ENCODE assay signal across 28 cellular contexts in genomic region chr1:53968125-53968513, GRCh38. TPM values are rescaled to one million over a fixed set of nuclear protein-coding genes. Genes with fewer than 3 reads are reported as not detected.
A peak's percentile ranks its signal among the peaks of the same experiment; 100 is the strongest.
DNase-seq lines count a peak whose midpoint lies in the region; ATAC-seq and TF ChIP-seq lines count a peak whose summit lies in the region.
"Had no signal": no experiment of that assay in that cellular context is flagged by ENCODE, and none has a peak within 500 bp of the region (broad histone marks: within the 10 kb centered on the region; RNA-seq: fewer than 3 reads in every experiment).

No MANE protein-coding gene starts in this region.

- DNase-seq in NCI-H2081 (lab: John Stamatoyannopoulos, UW) (peak; percentile 14 to 64), NCI-H2081 treated with DMSO at 0.1 percent for 48 hours (lab: John Stamatoyannopoulos, UW) (no peak), Panc1 (ENCODE audit: low read depth, low spot score) (no peak), choroid plexus epithelial cell (ENCODE audit: low read depth) (peak; percentile 58), mucosa of descending colon (no peak), substantia nigra (lab: John Stamatoyannopoulos, UW) (no peak)
- no peak for DNase-seq in activated CD8-positive, alpha-beta memory T cell treated with anti-CD3 and anti-CD28 coated beads, Interleukin-2, amount 50 U/mL, for 4 hours
- DNase-seq: activated CD4-positive, alpha-beta memory T cell treated with anti-CD3 and anti-CD28 coated beads, Interleukin-2, amount 10 ng/mL, durations not matched to agents 7 days and 5 days; activated effector memory CD4-positive, alpha-beta T cell treated with anti-CD3 and anti-CD28 coated beads, Interleukin-2, amount 50 U/mL, for 16 hours; adrenal gland; CD4-positive, alpha-beta T cell; dermis blood vessel endothelial cell; GDM1; KG1; naive thymus-derived CD4-positive, alpha-beta T cell; NCI-H1436 treated with DMSO at 0.1 percent for 48 hours; nucleus accumbens; SJCRH30; T-cell; upper lobe of left lung had no signal

- H3K36me3 ChIP-seq in Panc1 (ENCODE audit: control insufficient read depth, insufficient read depth, low read length) (peaks cover 17% of the 10 kb centered on the region), mucosa of descending colon (ENCODE audit: low read depth) (no peaks in the 10 kb centered on the region)

- no TSS peak for BruUV-seq in Panc1 (replicated peaks; lab: Mats Ljungman, UMichigan)

- POLR2A ChIA-PET in Panc1 (lab: Charles Lee): no interaction called here

- no peaks in the 10 kb centered on the region for H3K27me3 ChIP-seq in Panc1 (ENCODE audit: control insufficient read depth, insufficient read depth, low read length)
- H3K27me3 ChIP-seq: adrenal gland, SJCRH30, upper lobe of left lung had no signal

- TF ChIP-seq CTCF in Panc1 (IDR thresholded peaks at IDR 0.05) (no peak), choroid plexus epithelial cell (conservative IDR thresholded peaks at IDR 0.05; ENCODE audit: low read depth, low read length) (no peak), mucosa of descending colon (IDR thresholded peaks at IDR 0.05) (no peak)

- ATAC-seq in Panc1 (peak; percentile 82), mucosa of descending colon (peak; percentile 97), HG02970 (IDR thresholded peaks at IDR 0.05; ENCODE audit: low FRiP score, unreplicated experiment) (no peak)
- ATAC-seq: activated CD4-positive, CD25-positive, alpha-beta regulatory T cell treated with anti-CD3 and anti-CD28 coated beads, Interleukin-2, amount 50 U/mL, for 24 hours; HCT116; naive thymus-derived CD4-positive, alpha-beta T cell; T-cell had no signal

- H3K4me1 ChIP-seq in Panc1 (ENCODE audit: control insufficient read depth, insufficient read depth, low read length) (peaks cover 12% of the 10 kb centered on the region), mucosa of descending colon (ENCODE audit: low read depth) (peaks cover 4% of the 10 kb centered on the region)
- H3K4me1 ChIP-seq: SJCRH30, upper lobe of left lung had no signal

- H3K9me3 ChIP-seq in Panc1 (ENCODE audit: control insufficient read depth, insufficient read depth, low read depth, low read length) (no peaks in the 10 kb centered on the region), mucosa of descending colon (no peaks in the 10 kb centered on the region)
- H3K9me3 ChIP-seq: adrenal gland, SJCRH30, upper lobe of left lung had no signal

- H3K27ac ChIP-seq in Panc1 (ENCODE audit: low read length): no peak overlapping the region
- H3K27ac ChIP-seq in substantia nigra (ENCODE audit: low read depth, low read length, poor library complexity, severe bottlenecking): no peak overlapping the region
- H3K27ac ChIP-seq: 22Rv1, adrenal gland, SJCRH30, skin epidermis, upper lobe of left lung had no signal

- CTCF ChIA-PET in Panc1 (lab: Charles Lee): no interaction called here

- in situ Hi-C loops in Panc1 (cut with HindIII; ENCODE audit: low pct_unique_long_range_greater_than_20kb, low sequenced_read_pairs): no loop called here

- no peak overlapping the region for H3K4me3 ChIP-seq in Panc1 (ENCODE audit: low read depth in 2 of 2, low read length in 2 of 2)
- H3K4me3 ChIP-seq in choroid plexus epithelial cell (ENCODE audit: low read depth, low read length): no peak overlapping the region
- H3K4me3 ChIP-seq in mucosa of descending colon: no peak overlapping the region
- H3K4me3 ChIP-seq: adrenal gland, SJCRH30, skin epidermis, upper lobe of left lung had no signal

- intact Hi-C loops in Panc1 (cut with micrococcal nuclease; ENCODE audit: unreplicated experiment): no loop called here
- intact Hi-C loops in mucosa of descending colon (cut with DNase I, micrococcal nuclease): no loop called here

RNA-seq across cellular contexts. Expression of gene LRRC42, which starts 22.0 kb away (rescaled TPM):
- total RNA-seq in Panc1 (2021; ENCODE audit: unreplicated experiment) (41.0 TPM), mucosa of descending colon (10 to 100 TPM; 16.5 to 19.4 (median 19.0) TPM)
- polyA plus RNA-seq in Panc1 (2012; ENCODE audit: insufficient read length): 41.3 TPM

RNA-seq across cellular contexts. Expression of gene IFT25, which starts 22.6 kb away (rescaled TPM):
- 42.9 TPM for total RNA-seq in Panc1 (2021; ENCODE audit: unreplicated experiment)
- 20.1 TPM for polyA plus RNA-seq in Panc1 (2012; ENCODE audit: insufficient read length)
- 10 to 100 TPM; 19.8 to 22.6 (median 19.9) TPM for total RNA-seq in mucosa of descending colon

RNA-seq across cellular contexts. Expression of gene LDLRAD1, which starts 49.9 kb away (rescaled TPM):
- total RNA-seq in Panc1 (2021; ENCODE audit: unreplicated experiment) (not detected), mucosa of descending colon (under 1 TPM in 1 of 3 donors, not detected in 2; 0.39 TPM)
- polyA plus RNA-seq in Panc1 (2012; ENCODE audit: insufficient read length): not detected
- total RNA-seq: activated CD4-positive, alpha-beta memory T cell treated with anti-CD3 and anti-CD28 coated beads, Interleukin-2, amount 10 ng/mL, durations not matched to agents 7 days and 5 days; cardiac septum; CD4-positive, alpha-beta T cell; dermis blood vessel endothelial cell; HT-29; mesenteric fat pad; naive thymus-derived CD4-positive, alpha-beta T cell; SJCRH30; T-cell had no signal
- polyA plus RNA-seq: naive thymus-derived CD4-positive, alpha-beta T cell had no signal

Comparison
In these comparisons a context has a peak if more than half of its experiments do, and no peak if none do; other contexts are left out.
1. DNase-seq: peak in NCI-H2081 (2 of 2) and choroid plexus epithelial cell (single experiment); none in NCI-H2081 treated with DMSO at 0.1 percent for 48 hours (single experiment), Panc1 (single experiment), mucosa of descending colon (0 of 3), substantia nigra (0 of 49) and activated CD8-positive, alpha-beta memory T cell treated with anti-CD3 and anti-CD28 coated beads, Interleukin-2, amount 50 U/mL, for 4 hours (single experiment).